In the genomic region with DNA sequence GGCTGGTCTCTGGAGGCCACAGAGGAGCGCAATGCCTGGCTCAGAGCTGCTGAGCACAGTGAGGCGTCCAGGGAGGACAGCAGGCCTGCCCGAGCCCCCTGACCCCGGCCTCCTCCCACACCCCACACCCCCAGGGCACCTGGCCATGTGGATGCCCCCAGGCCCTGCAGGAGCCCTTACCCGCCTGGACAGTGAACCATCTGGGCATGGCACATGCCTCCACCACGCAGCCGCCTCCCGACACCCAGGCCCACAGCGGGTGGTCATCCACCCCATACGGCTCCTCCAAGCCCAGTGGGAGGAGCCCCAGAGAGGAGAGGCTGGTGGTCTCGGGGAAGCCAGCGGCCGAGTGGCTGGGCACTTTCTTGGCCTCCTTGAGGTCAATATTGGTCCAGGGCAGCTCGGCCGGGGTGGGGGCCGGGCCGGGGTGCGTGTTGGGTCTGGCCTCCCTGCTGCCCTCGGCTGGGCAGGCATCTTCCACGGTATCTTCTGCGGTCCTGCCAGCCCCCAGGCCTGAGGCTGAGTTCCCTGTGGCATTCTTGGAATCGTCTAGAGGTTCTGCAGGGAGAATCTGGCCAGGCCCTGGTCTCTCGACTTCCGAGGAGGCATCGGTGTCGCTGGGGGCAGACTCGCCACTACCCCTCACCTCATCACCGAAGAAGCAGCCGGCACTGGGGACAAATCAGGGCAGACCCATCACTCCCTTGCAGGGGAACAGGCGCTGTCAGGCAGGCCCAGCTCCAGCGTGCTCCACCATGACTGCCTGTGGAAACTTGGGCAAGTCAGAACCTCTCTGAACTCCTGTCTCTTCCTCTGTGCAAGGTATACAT, we compare ENCODE assay signal across 1 cellular context.
TF ChIP-seq lines count a peak whose summit lies in the region.

No MANE protein-coding gene starts in this region.

TF ChIP-seq in SK-N-SH, 30 proteins besides CTCF, POLR2A, EP300 and RAD21 (continued from another document):
- TF ChIP-seq, protein P1, sequence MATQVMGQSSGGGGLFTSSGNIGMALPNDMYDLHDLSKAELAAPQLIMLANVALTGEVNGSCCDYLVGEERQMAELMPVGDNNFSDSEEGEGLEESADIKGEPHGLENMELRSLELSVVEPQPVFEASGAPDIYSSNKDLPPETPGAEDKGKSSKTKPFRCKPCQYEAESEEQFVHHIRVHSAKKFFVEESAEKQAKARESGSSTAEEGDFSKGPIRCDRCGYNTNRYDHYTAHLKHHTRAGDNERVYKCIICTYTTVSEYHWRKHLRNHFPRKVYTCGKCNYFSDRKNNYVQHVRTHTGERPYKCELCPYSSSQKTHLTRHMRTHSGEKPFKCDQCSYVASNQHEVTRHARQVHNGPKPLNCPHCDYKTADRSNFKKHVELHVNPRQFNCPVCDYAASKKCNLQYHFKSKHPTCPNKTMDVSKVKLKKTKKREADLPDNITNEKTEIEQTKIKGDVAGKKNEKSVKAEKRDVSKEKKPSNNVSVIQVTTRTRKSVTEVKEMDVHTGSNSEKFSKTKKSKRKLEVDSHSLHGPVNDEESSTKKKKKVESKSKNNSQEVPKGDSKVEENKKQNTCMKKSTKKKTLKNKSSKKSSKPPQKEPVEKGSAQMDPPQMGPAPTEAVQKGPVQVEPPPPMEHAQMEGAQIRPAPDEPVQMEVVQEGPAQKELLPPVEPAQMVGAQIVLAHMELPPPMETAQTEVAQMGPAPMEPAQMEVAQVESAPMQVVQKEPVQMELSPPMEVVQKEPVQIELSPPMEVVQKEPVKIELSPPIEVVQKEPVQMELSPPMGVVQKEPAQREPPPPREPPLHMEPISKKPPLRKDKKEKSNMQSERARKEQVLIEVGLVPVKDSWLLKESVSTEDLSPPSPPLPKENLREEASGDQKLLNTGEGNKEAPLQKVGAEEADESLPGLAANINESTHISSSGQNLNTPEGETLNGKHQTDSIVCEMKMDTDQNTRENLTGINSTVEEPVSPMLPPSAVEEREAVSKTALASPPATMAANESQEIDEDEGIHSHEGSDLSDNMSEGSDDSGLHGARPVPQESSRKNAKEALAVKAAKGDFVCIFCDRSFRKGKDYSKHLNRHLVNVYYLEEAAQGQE (IDR thresholded peaks at IDR 0.05; ENCODE audit: low read depth, low read length): no peak
- no peak for TF ChIP-seq TCF12 (IDR thresholded peaks at IDR 0.05)
- no peak for TF ChIP-seq FOXM1 (IDR thresholded peaks at IDR 0.05; ENCODE audit: low read depth)
- no peak for TF ChIP-seq ELF1 (IDR thresholded peaks at IDR 0.05)
- TF ChIP-seq, protein P2, sequence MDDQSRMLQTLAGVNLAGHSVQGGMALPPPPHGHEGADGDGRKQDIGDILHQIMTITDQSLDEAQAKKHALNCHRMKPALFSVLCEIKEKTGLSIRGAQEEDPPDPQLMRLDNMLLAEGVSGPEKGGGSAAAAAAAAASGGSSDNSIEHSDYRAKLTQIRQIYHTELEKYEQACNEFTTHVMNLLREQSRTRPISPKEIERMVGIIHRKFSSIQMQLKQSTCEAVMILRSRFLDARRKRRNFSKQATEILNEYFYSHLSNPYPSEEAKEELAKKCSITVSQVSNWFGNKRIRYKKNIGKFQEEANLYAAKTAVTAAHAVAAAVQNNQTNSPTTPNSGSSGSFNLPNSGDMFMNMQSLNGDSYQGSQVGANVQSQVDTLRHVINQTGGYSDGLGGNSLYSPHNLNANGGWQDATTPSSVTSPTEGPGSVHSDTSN (IDR thresholded peaks at IDR 0.05): no peak
- TF ChIP-seq TEAD4 (IDR thresholded peaks at IDR 0.05; ENCODE audit: borderline replicate concordance, insufficient read depth): no peak
TF ChIP-seq in SK-N-SH: peak in this region for 0.
